18 cellular contexts compared by ENCODE assay signal in the genomic region with DNA sequence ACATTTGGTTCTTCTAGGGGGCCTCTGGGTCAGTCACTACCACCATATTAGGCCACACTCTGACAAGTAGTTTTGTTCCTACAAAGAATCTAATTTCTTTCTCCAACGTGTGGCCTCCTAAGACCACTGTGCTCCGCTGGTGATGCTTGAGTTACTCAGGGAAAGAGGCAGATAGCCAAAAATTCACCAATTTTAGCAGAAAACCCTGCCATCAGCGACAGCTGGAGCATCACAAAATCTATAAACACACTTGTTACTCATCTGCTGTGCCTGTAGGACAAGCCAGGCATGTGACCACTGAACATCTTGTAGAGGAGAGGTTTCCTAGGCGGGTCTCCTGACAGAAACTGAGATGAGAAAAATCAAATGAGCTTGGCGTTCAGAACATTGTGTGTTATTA.
DNase-seq lines count a peak whose midpoint lies in the region; ATAC-seq and TF ChIP-seq lines count a peak whose summit lies in the region.
"Had no signal": no experiment of that assay in that cellular context is flagged by ENCODE, and none has a peak within 500 bp of the region (broad histone marks: within the 10 kb centered on the region; RNA-seq: fewer than 3 reads in every experiment).

No MANE protein-coding gene starts in this region.

- no peak overlapping the region for H3K4me2 ChIP-seq in SK-N-SH

- no peak overlapping the region for H2AFZ ChIP-seq in SK-N-SH (ENCODE audit: low read depth)

- no peak overlapping the region for H3K4me3 Mint-ChIP-seq in activated naive CD4-positive, alpha-beta T cell treated with anti-CD3 and anti-CD28 coated beads for 36 hours
- H3K4me3 Mint-ChIP-seq: central memory CD8-positive, alpha-beta T cell; naive thymus-derived CD8-positive, alpha-beta T cell; stimulated activated naive CD8-positive, alpha-beta T cell treated with anti-CD3 and anti-CD28 coated beads, Interleukin-15, amount 100 ng/mL, for 72 hours had no signal

- no peaks in the 10 kb centered on the region for H3K9me3 Mint-ChIP-seq in activated naive CD4-positive, alpha-beta T cell treated with anti-CD3 and anti-CD28 coated beads for 36 hours
- H3K9me3 Mint-ChIP-seq: activated T-helper 2 cell treated with anti-CD3 and anti-CD28 coated beads, Interferon-gamma antibody, Interleukin-2, Interleukin-4, amounts not matched to agents 10 μg/mL and 5 μg/mL and 100 μg/mL, durations not matched to agents 14 hours and 24 hours and 36 hours; central memory CD8-positive, alpha-beta T cell; naive thymus-derived CD8-positive, alpha-beta T cell; stimulated activated naive CD8-positive, alpha-beta T cell treated with anti-CD3 and anti-CD28 coated beads, Interleukin-15, amount 100 ng/mL, for 72 hours had no signal

- H3K36me3 ChIP-seq in stomach = no peaks in the 10 kb centered on the region
- H3K36me3 ChIP-seq in SK-N-SH (replicated peaks in 1 of 2; ENCODE audit: control insufficient read depth in 1 of 2, insufficient read depth in 2 of 2, low read length in 1 of 2) = peaks cover 0 to 21% of the 10 kb centered on the region in 2 experiments
- H3K36me3 ChIP-seq: adrenal gland had no signal

- H3K4me1 ChIP-seq in stomach = peaks cover 0 to 27% (median 5%) of the 10 kb centered on the region in 4 donors
- H3K4me1 ChIP-seq in SK-N-SH (ENCODE audit: control insufficient read depth in 1 of 2, insufficient read depth in 2 of 2, low read depth in 1 of 2, low read length in 1 of 2) = peaks cover 8 to 15% of the 10 kb centered on the region in 2 experiments; a peak in 3 of 4 replicates
- H3K4me1 ChIP-seq: adrenal gland had no signal

- no peak for ATAC-seq in GM19455 (IDR thresholded peaks at IDR 0.05; ENCODE audit: unreplicated experiment)
- ATAC-seq: naive thymus-derived CD8-positive, alpha-beta T cell; stimulated activated naive CD8-positive, alpha-beta T cell treated with anti-CD3 and anti-CD28 coated beads, Interleukin-15, amount 100 ng/mL, for 72 hours had no signal

- no peak for TF ChIP-seq EP300 in stomach (IDR thresholded peaks at IDR 0.05)
- TF ChIP-seq EP300 in SK-N-SH (IDR thresholded peaks at IDR 0.05; ENCODE audit: borderline replicate concordance in 1 of 2, low read depth in 1 of 2, low read length in 1 of 2) = no peak

- DNase-seq in HCEC 1CT (peak; percentile 94), coronary artery (ENCODE audit: low spot score) (no peak), mucosa of gallbladder (ENCODE audit: low spot score) (peak; percentile 38), stomach (peak; percentile 38), SK-N-SH (no peak), NCI-H2029 treated with DMSO at 0.1 percent for 48 hours (lab: John Stamatoyannopoulos, UW) (no peak)
- no peak for DNase-seq in activated naive CD4-positive, alpha-beta T cell treated with anti-CD3 and anti-CD28 coated beads for 36 hours
- DNase-seq: activated CD4-positive, CD25-positive, alpha-beta regulatory T cell treated with anti-CD3 and anti-CD28 coated beads, Interleukin-2, amount 50 U/mL, for 72 hours; adrenal gland; naive thymus-derived CD8-positive, alpha-beta T cell; NCI-H187; NCI-H510A treated with DMSO at 0.1 percent for 48 hours; SIG-M5; stimulated activated CD4-positive, alpha-beta T cell treated with anti-CD3 and anti-CD28 coated beads, Interleukin-15, amount 100 ng/mL, for 24 hours; stimulated activated naive CD8-positive, alpha-beta T cell treated with anti-CD3 and anti-CD28 coated beads, Interleukin-15, amount 100 ng/mL, for 72 hours had no signal

- no peak for TF ChIP-seq RAD21 in SK-N-SH (IDR thresholded peaks at IDR 0.05; ENCODE audit: low read length)

- H3K79me2 ChIP-seq in SK-N-SH (ENCODE audit: insufficient read depth) = no peaks in the 10 kb centered on the region

- H3K27ac Mint-ChIP-seq in activated naive CD4-positive, alpha-beta T cell treated with anti-CD3 and anti-CD28 coated beads for 36 hours = no peak overlapping the region
- H3K27ac Mint-ChIP-seq: activated T-helper 2 cell treated with anti-CD3 and anti-CD28 coated beads, Interferon-gamma antibody, Interleukin-2, Interleukin-4, amounts not matched to agents 10 μg/mL and 5 μg/mL and 100 μg/mL, durations not matched to agents 14 hours and 24 hours and 36 hours; naive thymus-derived CD8-positive, alpha-beta T cell; stimulated activated naive CD8-positive, alpha-beta T cell treated with anti-CD3 and anti-CD28 coated beads, Interleukin-15, amount 100 ng/mL, for 72 hours had no signal

- H3F3A ChIP-seq in SK-N-SH (replicated peaks; ENCODE audit: insufficient read depth) = peaks cover 11% of the 10 kb centered on the region

- TF ChIP-seq POLR2A in stomach (IDR thresholded peaks at IDR 0.05) = no peak

- H3K4me1 Mint-ChIP-seq in activated naive CD4-positive, alpha-beta T cell treated with anti-CD3 and anti-CD28 coated beads for 36 hours (ENCODE audit: low read depth) = no peaks in the 10 kb centered on the region
- H3K4me1 Mint-ChIP-seq: naive thymus-derived CD8-positive, alpha-beta T cell; stimulated activated naive CD8-positive, alpha-beta T cell treated with anti-CD3 and anti-CD28 coated beads, Interleukin-15, amount 100 ng/mL, for 72 hours had no signal

- H3K9me3 ChIP-seq in stomach (no peaks in the 10 kb centered on the region), SK-N-SH (no peaks in the 10 kb centered on the region)
- H3K9me3 ChIP-seq: adrenal gland had no signal

- H3K4me3 ChIP-seq in coronary artery (no peak overlapping the region), stomach (no peak overlapping the region), SK-N-SH (ENCODE audit: low read depth in 2 of 2, low read length in 1 of 2) (no peak overlapping the region)
- H3K4me3 ChIP-seq: adrenal gland had no signal

- CTCF ChIA-PET in activated naive CD4-positive, alpha-beta T cell treated with anti-CD3 and anti-CD28 coated beads for 36 hours (lab: Charles Lee) = no interaction called here
- CTCF ChIA-PET in SK-N-SH (lab: Yijun Ruan, JAX) = interaction anchor here (1.1 to 1.9 kb wide), 2 partner anchors 12 kb away, joined by 3 to 8 read pairs; no protein-coding TSS in a partner anchor

- no peaks in the 10 kb centered on the region for H3K9me2 ChIP-seq in SK-N-SH

- H4K20me1 ChIP-seq in SK-N-SH (ENCODE audit: insufficient read depth) = no peaks in the 10 kb centered on the region

- H3K36me3 Mint-ChIP-seq in activated naive CD4-positive, alpha-beta T cell treated with anti-CD3 and anti-CD28 coated beads for 36 hours (ENCODE audit: low read depth) = no peaks in the 10 kb centered on the region
- H3K36me3 Mint-ChIP-seq: naive thymus-derived CD8-positive, alpha-beta T cell had no signal

- H3K27me3 ChIP-seq in stomach (no peaks in the 10 kb centered on the region), SK-N-SH (ENCODE audit: insufficient read depth) (no peaks in the 10 kb centered on the region)
- H3K27me3 ChIP-seq: adrenal gland had no signal

- H3K27me3 Mint-ChIP-seq in activated naive CD4-positive, alpha-beta T cell treated with anti-CD3 and anti-CD28 coated beads for 36 hours (ENCODE audit: low read depth) = no peaks in the 10 kb centered on the region

- POLR2A ChIA-PET in SK-N-SH (lab: Yijun Ruan, JAX) = no interaction called here

- intact Hi-C loops in stomach (cut with DNase I; ENCODE audit: low total_unique reads) = no loop called here
- intact Hi-C loops in activated naive CD4-positive, alpha-beta T cell treated with anti-CD3 and anti-CD28 coated beads for 36 hours (cut with micrococcal nuclease) = no loop called here

- H3K9ac ChIP-seq in SK-N-SH = no peak overlapping the region

- WGBS in stomach, 5 donors = 51 to 77% (median 65%) methylated on average over 5 of the region's 5 CpGs
- 83% methylated on average over 5 of the region's 5 CpGs for WGBS in SK-N-SH (ENCODE audit: low lambda C conversion rate)

- TF ChIP-seq CTCF in coronary artery (IDR thresholded peaks at IDR 0.05) (no peak), stomach (IDR thresholded peaks at IDR 0.05) (no peak), SK-N-SH (IDR thresholded peaks at IDR 0.05) (no peak)

- peak overlapping the region; percentile 49 to 72 for H3K27ac ChIP-seq in coronary artery
- H3K27ac ChIP-seq in stomach = peak overlapping the region; percentile 57 to 89 (median 79)
- no peak overlapping the region for H3K27ac ChIP-seq in SK-N-SH (ENCODE audit: low read depth in 2 of 2, low read length in 1 of 2)
- H3K27ac ChIP-seq: adrenal gland had no signal

TF ChIP-seq in SK-N-SH, 30 proteins besides CTCF, POLR2A, EP300 and RAD21:
- TF ChIP-seq YY1 (IDR thresholded peaks at IDR 0.05; ENCODE audit: low read depth) = no peak
- TF ChIP-seq POLR2AphosphoS5 (IDR thresholded peaks at IDR 0.05; ENCODE audit: low read depth, low read length) = no peak
- TF ChIP-seq SIN3A (IDR thresholded peaks at IDR 0.05; ENCODE audit: borderline replicate concordance, low read depth, low read length) = no peak
- TF ChIP-seq, protein P1, sequence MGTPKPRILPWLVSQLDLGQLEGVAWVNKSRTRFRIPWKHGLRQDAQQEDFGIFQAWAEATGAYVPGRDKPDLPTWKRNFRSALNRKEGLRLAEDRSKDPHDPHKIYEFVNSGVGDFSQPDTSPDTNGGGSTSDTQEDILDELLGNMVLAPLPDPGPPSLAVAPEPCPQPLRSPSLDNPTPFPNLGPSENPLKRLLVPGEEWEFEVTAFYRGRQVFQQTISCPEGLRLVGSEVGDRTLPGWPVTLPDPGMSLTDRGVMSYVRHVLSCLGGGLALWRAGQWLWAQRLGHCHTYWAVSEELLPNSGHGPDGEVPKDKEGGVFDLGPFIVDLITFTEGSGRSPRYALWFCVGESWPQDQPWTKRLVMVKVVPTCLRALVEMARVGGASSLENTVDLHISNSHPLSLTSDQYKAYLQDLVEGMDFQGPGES (IDR thresholded peaks at IDR 0.05; ENCODE audit: low read depth, low read length) = no peak
- TF ChIP-seq, protein P2, sequence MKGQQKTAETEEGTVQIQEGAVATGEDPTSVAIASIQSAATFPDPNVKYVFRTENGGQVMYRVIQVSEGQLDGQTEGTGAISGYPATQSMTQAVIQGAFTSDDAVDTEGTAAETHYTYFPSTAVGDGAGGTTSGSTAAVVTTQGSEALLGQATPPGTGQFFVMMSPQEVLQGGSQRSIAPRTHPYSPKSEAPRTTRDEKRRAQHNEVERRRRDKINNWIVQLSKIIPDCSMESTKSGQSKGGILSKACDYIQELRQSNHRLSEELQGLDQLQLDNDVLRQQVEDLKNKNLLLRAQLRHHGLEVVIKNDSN (IDR thresholded peaks at IDR 0.05; ENCODE audit: borderline replicate concordance, low read depth) = no peak
- no peak for TF ChIP-seq GABPA (IDR thresholded peaks at IDR 0.05; ENCODE audit: low read depth)
- TF ChIP-seq NRF1 (IDR thresholded peaks at IDR 0.05; ENCODE audit: low read depth, low read length) = no peak
- TF ChIP-seq ELF1 (IDR thresholded peaks at IDR 0.05) = no peak

Comparison
In these comparisons a context has a peak if more than half of its experiments do, and no peak if none do; other contexts are left out.
1. DNase-seq: peak in HCEC 1CT (single experiment), mucosa of gallbladder (single experiment) and stomach (single experiment); none in coronary artery (single experiment), activated naive CD4-positive, alpha-beta T cell treated with anti-CD3 and anti-CD28 coated beads for 36 hours (single experiment), SK-N-SH (single experiment) and NCI-H2029 treated with DMSO at 0.1 percent for 48 hours (single experiment).
2. H3K27ac ChIP-seq: peak in coronary artery (2 of 2) and stomach (5 of 5); none in SK-N-SH (0 of 2).